12 cellular contexts compared by ENCODE assay signal in the genomic region with DNA sequence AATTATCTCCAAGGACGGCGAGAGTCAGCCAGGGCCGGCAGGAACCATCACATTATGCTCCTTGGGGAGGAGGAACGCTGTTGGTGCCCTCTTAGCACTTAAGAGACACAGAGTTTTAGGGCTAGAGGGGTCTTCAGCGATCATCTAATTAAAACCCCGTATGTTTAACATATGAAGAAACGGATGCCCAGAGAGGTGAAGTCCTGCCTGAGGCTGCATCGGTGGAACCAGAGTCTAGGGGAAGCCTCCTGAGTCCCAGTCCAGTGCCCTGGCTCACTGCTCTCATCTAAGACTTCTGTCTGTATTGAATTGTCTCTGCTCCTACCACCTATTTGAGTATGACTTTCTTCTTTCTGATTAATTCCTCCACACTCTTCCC. TPM values are rescaled to one million over a fixed set of nuclear protein-coding genes. Genes with fewer than 3 reads are reported as not detected.
A peak's percentile ranks its signal among the peaks of the same experiment; 100 is the strongest.
DNase-seq lines count a peak whose midpoint lies in the region; ATAC-seq, FAIRE-seq and TF ChIP-seq lines count a peak whose summit lies in the region.
"Had no signal": no experiment of that assay in that cellular context is flagged by ENCODE, and none has a peak within 500 bp of the region (broad histone marks: within the 10 kb centered on the region; RNA-seq: fewer than 3 reads in every experiment).

No MANE protein-coding gene starts in this region.

- FAIRE-seq in astrocyte (lab: Jason Lieb, UNC), result no peak

- TF ChIP-seq CTCF in astrocyte (IDR thresholded peaks at IDR 0.05; ENCODE audit: insufficient read depth, low read depth, low read length) (no peak), thoracic aorta (IDR thresholded peaks at IDR 0.05) (no peak)

- H3K27ac ChIP-seq in astrocyte (ENCODE audit: low read depth, low read length), result no peak overlapping the region
- no peak overlapping the region for H3K27ac ChIP-seq in thoracic aorta
- H3K27ac ChIP-seq: thyroid gland had no signal

- H3K27me3 ChIP-seq in astrocyte (ENCODE audit: insufficient read depth, low read length) (peaks cover 8% of the 10 kb centered on the region), mononuclear cell (ENCODE audit: insufficient read depth, low read length) (peaks cover 11% of the 10 kb centered on the region), thoracic aorta (replicated peaks; ENCODE audit: insufficient read depth) (no peaks in the 10 kb centered on the region)
- H3K27me3 ChIP-seq: thyroid gland had no signal

- POLR2A ChIA-PET in activated CD4-positive, alpha-beta T cell treated with anti-CD3 and anti-CD28 coated beads, Interleukin-2, amount 10 ng/mL, durations not matched to agents 7 days and 5 days (lab: Charles Lee), result no interaction called here

- H3K9me3 ChIP-seq in astrocyte (ENCODE audit: insufficient read depth, low read depth, low read length) (no peaks in the 10 kb centered on the region), mononuclear cell (ENCODE audit: low read depth, low read length) (no peaks in the 10 kb centered on the region), thoracic aorta (no peaks in the 10 kb centered on the region)
- H3K9me3 ChIP-seq: thyroid gland had no signal

- intact Hi-C loops in activated CD4-positive, alpha-beta T cell treated with anti-CD3 and anti-CD28 coated beads, Interleukin-2, amount 10 ng/mL, durations not matched to agents 24 days and 14 days (cut with micrococcal nuclease), result no loop called here

- peak overlapping the region; percentile 51 for H3K9ac ChIP-seq in astrocyte (ENCODE audit: low read length)

- H3K79me2 ChIP-seq in astrocyte (ENCODE audit: insufficient read depth, low read length), result no peaks in the 10 kb centered on the region

- H2AFZ ChIP-seq in astrocyte (ENCODE audit: low read depth, low read length), result peak overlapping the region; percentile 64

- H3K36me3 ChIP-seq in astrocyte (ENCODE audit: insufficient read depth, low read length) (no peaks in the 10 kb centered on the region), thoracic aorta (no peaks in the 10 kb centered on the region)
- H3K36me3 ChIP-seq: thyroid gland had no signal

- H3K9me3 Mint-ChIP-seq in activated CD4-positive, alpha-beta T cell treated with anti-CD3 and anti-CD28 coated beads, Interleukin-2, amount 10 ng/mL, durations not matched to agents 24 days and 14 days, result no peaks in the 10 kb centered on the region
- no peaks in the 10 kb centered on the region for H3K9me3 Mint-ChIP-seq in activated CD4-positive, alpha-beta T cell treated with anti-CD3 and anti-CD28 coated beads, Interleukin-2, amount 10 ng/mL, durations not matched to agents 7 days and 5 days
- no peaks in the 10 kb centered on the region for H3K9me3 Mint-ChIP-seq in astrocyte (ENCODE audit: unreplicated experiment)

- peak overlapping the region; percentile 45 for H3K4me3 ChIP-seq in astrocyte (ENCODE audit: insufficient read depth, low read depth, low read length)
- peak overlapping the region; percentile 25 for H3K4me3 ChIP-seq in mononuclear cell (ENCODE audit: low read length)
- peak overlapping the region; percentile 77 for H3K4me3 ChIP-seq in thoracic aorta

- H3K27ac Mint-ChIP-seq in activated CD4-positive, alpha-beta T cell treated with anti-CD3 and anti-CD28 coated beads, Interleukin-2, amount 10 ng/mL, durations not matched to agents 24 days and 14 days, result no peak overlapping the region
- H3K27ac Mint-ChIP-seq in activated CD4-positive, alpha-beta T cell treated with anti-CD3 and anti-CD28 coated beads, Interleukin-2, amount 10 ng/mL, durations not matched to agents 7 days and 5 days, result no peak overlapping the region
- H3K27ac Mint-ChIP-seq in astrocyte (ENCODE audit: unreplicated experiment), result no peak overlapping the region

- H3K4me1 ChIP-seq in astrocyte (ENCODE audit: insufficient read depth, low read length) (peaks cover 24% of the 10 kb centered on the region), mononuclear cell (ENCODE audit: insufficient read depth, low read length) (peaks cover 27% of the 10 kb centered on the region), thoracic aorta (ENCODE audit: control insufficient read depth in 1 of 2, low read depth in 2 of 2) (peaks cover 5 to 24% of the 10 kb centered on the region in 2 donors)
- H3K4me1 ChIP-seq: thyroid gland had no signal

- no peaks in the 10 kb centered on the region for H4K20me1 ChIP-seq in astrocyte (ENCODE audit: insufficient read depth, low read length)

- peak overlapping the region; percentile 88 for H3K4me2 ChIP-seq in astrocyte (ENCODE audit: low read length)

- peak overlapping the region; percentile 15 for H3K4me3 Mint-ChIP-seq in activated CD4-positive, alpha-beta T cell treated with anti-CD3 and anti-CD28 coated beads, Interleukin-2, amount 10 ng/mL, durations not matched to agents 24 days and 14 days
- no peak overlapping the region for H3K4me3 Mint-ChIP-seq in activated CD4-positive, alpha-beta T cell treated with anti-CD3 and anti-CD28 coated beads, Interleukin-2, amount 10 ng/mL, durations not matched to agents 7 days and 5 days
- H3K4me3 Mint-ChIP-seq in astrocyte (ENCODE audit: unreplicated experiment), result peak overlapping the region; percentile 58

- CTCF ChIA-PET in activated CD4-positive, alpha-beta T cell treated with anti-CD3 and anti-CD28 coated beads, Interleukin-2, amount 10 ng/mL, durations not matched to agents 7 days and 5 days (lab: Charles Lee), result no interaction called here

- peaks cover 38% of the 10 kb centered on the region for H3K27me3 Mint-ChIP-seq in activated CD4-positive, alpha-beta T cell treated with anti-CD3 and anti-CD28 coated beads, Interleukin-2, amount 10 ng/mL, durations not matched to agents 24 days and 14 days
- peaks cover 46% of the 10 kb centered on the region for H3K27me3 Mint-ChIP-seq in activated CD4-positive, alpha-beta T cell treated with anti-CD3 and anti-CD28 coated beads, Interleukin-2, amount 10 ng/mL, durations not matched to agents 7 days and 5 days
- H3K27me3 Mint-ChIP-seq in astrocyte (ENCODE audit: low read depth, unreplicated experiment), result peaks cover 25% of the 10 kb centered on the region

- H3K36me3 Mint-ChIP-seq in activated CD4-positive, alpha-beta T cell treated with anti-CD3 and anti-CD28 coated beads, Interleukin-2, amount 10 ng/mL, durations not matched to agents 24 days and 14 days (ENCODE audit: low read depth), result no peaks in the 10 kb centered on the region
- no peaks in the 10 kb centered on the region for H3K36me3 Mint-ChIP-seq in activated CD4-positive, alpha-beta T cell treated with anti-CD3 and anti-CD28 coated beads, Interleukin-2, amount 10 ng/mL, durations not matched to agents 7 days and 5 days (ENCODE audit: low read depth)
- H3K36me3 Mint-ChIP-seq in astrocyte (ENCODE audit: low read depth, unreplicated experiment), result no peaks in the 10 kb centered on the region

- peaks cover 8% of the 10 kb centered on the region for H3K4me1 Mint-ChIP-seq in activated CD4-positive, alpha-beta T cell treated with anti-CD3 and anti-CD28 coated beads, Interleukin-2, amount 10 ng/mL, durations not matched to agents 24 days and 14 days
- peaks cover 11% of the 10 kb centered on the region for H3K4me1 Mint-ChIP-seq in activated CD4-positive, alpha-beta T cell treated with anti-CD3 and anti-CD28 coated beads, Interleukin-2, amount 10 ng/mL, durations not matched to agents 7 days and 5 days
- H3K4me1 Mint-ChIP-seq in astrocyte (ENCODE audit: low read depth, unreplicated experiment), result peaks cover 7% of the 10 kb centered on the region

- ATAC-seq in thoracic aorta (ENCODE audit: insufficient number of reproducible peaks, low FRiP score, low read depth) (no peak), HG03342 (IDR thresholded peaks at IDR 0.05; ENCODE audit: unreplicated experiment) (no peak)

- DNase-seq in activated CD4-positive, alpha-beta T cell treated with anti-CD3 and anti-CD28 coated beads, Interleukin-2, amount 10 ng/mL, durations not matched to agents 24 days and 14 days, result no peak
- DNase-seq in activated CD4-positive, alpha-beta T cell treated with anti-CD3 and anti-CD28 coated beads, Interleukin-2, amount 10 ng/mL, durations not matched to agents 7 days and 5 days, result no peak
- no peak for DNase-seq in astrocyte (ENCODE audit: low read depth)
- DNase-seq in thoracic aorta (ENCODE audit: low spot score), result no peak
- DNase-seq in DMS79 (lab: John Stamatoyannopoulos, UW), result no peak
- no peak for DNase-seq in HuH-7.5 (ENCODE audit: low spot score)
- DNase-seq: MM.1S; stimulated activated CD4-positive, alpha-beta T cell treated with anti-CD3 and anti-CD28 coated beads, Interleukin-2, amount 100 ng/mL, for 24 hours had no signal

RNA-seq across cellular contexts. Expression of a gene that starts 0.7 kb away (rescaled TPM):
- total RNA-seq in activated CD4-positive, alpha-beta T cell treated with anti-CD3 and anti-CD28 coated beads, Interleukin-2, amount 10 ng/mL, durations not matched to agents 24 days and 14 days, result not detected in 2 replicates
- total RNA-seq in activated CD4-positive, alpha-beta T cell treated with anti-CD3 and anti-CD28 coated beads, Interleukin-2, amount 10 ng/mL, durations not matched to agents 7 days and 5 days, result not detected
- 0.36 and 0.48 TPM in 2 replicates for total RNA-seq in astrocyte
- 7.2 TPM for total RNA-seq in mononuclear cell
- 1 to 10 TPM; 1.4 to 8.7 TPM for total RNA-seq in thoracic aorta
- total RNA-seq: lung microvascular endothelial cell had no signal

Comparison
In these comparisons a context has a peak if more than half of its experiments do, and no peak if none do; other contexts are left out.
1. H3K4me3 ChIP-seq: peak in every context shown above with its lines; median percentile 77 in thoracic aorta; 45 in astrocyte; 25 in mononuclear cell.